ENCODE assay signal across 1 cellular context in the genomic region with DNA sequence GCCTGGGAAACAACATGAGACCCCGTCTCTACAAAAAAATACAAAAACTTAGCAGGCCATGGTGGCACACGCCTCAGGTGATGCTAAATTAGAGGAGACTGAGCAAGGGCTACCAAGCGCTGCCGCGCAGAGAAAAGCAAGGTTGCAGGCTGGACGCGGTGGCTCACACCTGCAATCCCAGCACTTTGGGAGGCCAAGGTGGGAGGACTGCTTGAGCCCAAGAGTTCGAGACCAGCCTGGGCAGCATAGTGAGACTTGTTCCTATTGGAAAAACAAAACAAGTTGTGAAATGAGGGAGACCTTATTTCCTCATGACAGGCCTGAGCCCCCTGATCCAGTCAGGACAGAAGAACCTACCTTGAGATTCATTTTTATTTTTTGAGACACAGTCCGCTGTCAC.
TF ChIP-seq lines count a peak whose summit lies in the region.

No MANE protein-coding gene starts in this region.

TF ChIP-seq in H1, 55 proteins besides CTCF, POLR2A, EP300 and RAD21:
- TF ChIP-seq BACH1 (IDR thresholded peaks at IDR 0.05; ENCODE audit: low read length) (no peak), POLR2AphosphoS5 (IDR thresholded peaks at IDR 0.05; ENCODE audit: low read depth, low read length) (0 out of 2 replicates have a peak, but pooled peaks have one; percentile 7)
